Comparison of ENCODE assay signal across 9 cellular contexts in genomic region chr20:310645-311044, GRCh38. TPM values are rescaled to one million over a fixed set of nuclear protein-coding genes. Genes with fewer than 3 reads are reported as not detected.
A peak's percentile ranks its signal among the peaks of the same experiment; 100 is the strongest.
DNase-seq lines count a peak whose midpoint lies in the region; ATAC-seq and TF ChIP-seq lines count a peak whose summit lies in the region.
"Had no signal": no experiment of that assay in that cellular context is flagged by ENCODE, and none has a peak within 500 bp of the region (broad histone marks: within the 10 kb centered on the region; RNA-seq: fewer than 3 reads in every experiment).

No MANE protein-coding gene starts in this region.

- H3K27me3 Mint-ChIP-seq in activated CD4-positive, alpha-beta T cell treated with anti-CD3 and anti-CD28 coated beads, Interleukin-2, amount 10 ng/mL, durations not matched to agents 24 days and 14 days, result no peaks in the 10 kb centered on the region
- no peaks in the 10 kb centered on the region for H3K27me3 Mint-ChIP-seq in activated naive CD8-positive, alpha-beta T cell

- H3K27ac ChIP-seq in left lung (peak overlapping the region; percentile 86 to 94), stomach (peak overlapping the region in 4 of 5 donors; percentile 79 to 88 (median 82))

- WGBS in stomach, 5 donors, result 7 to 16% (median 8%) methylated on average over 7 of the region's 7 CpGs

- H3K4me3 ChIP-seq in left lung (peak overlapping the region in 1 of 2 donors; percentile 36), stomach (peak overlapping the region; percentile 44 to 49 (median 46))

- TF ChIP-seq CTCF in left lung (IDR thresholded peaks at IDR 0.05) (no peak), stomach (IDR thresholded peaks at IDR 0.05) (no peak), omental fat pad (IDR thresholded peaks at IDR 0.05) (no peak)

- no peak for TF ChIP-seq POLR2A in stomach (IDR thresholded peaks at IDR 0.05)

- no peaks in the 10 kb centered on the region for H3K9me3 ChIP-seq in left lung
- H3K9me3 ChIP-seq in stomach, result no peaks in the 10 kb centered on the region
- H3K9me3 ChIP-seq: MG63 had no signal

- no peak overlapping the region for H3K27ac Mint-ChIP-seq in activated CD4-positive, alpha-beta T cell treated with anti-CD3 and anti-CD28 coated beads, Interleukin-2, amount 10 ng/mL, durations not matched to agents 24 days and 14 days
- no peak overlapping the region for H3K27ac Mint-ChIP-seq in activated naive CD8-positive, alpha-beta T cell

- peak overlapping the region; percentile 81 for H3K4me3 Mint-ChIP-seq in activated CD4-positive, alpha-beta T cell treated with anti-CD3 and anti-CD28 coated beads, Interleukin-2, amount 10 ng/mL, durations not matched to agents 24 days and 14 days
- H3K4me3 Mint-ChIP-seq in activated naive CD8-positive, alpha-beta T cell, result peak overlapping the region; percentile 86

- DNase-seq in activated CD4-positive, alpha-beta T cell treated with anti-CD3 and anti-CD28 coated beads, Interleukin-2, amount 10 ng/mL, durations not matched to agents 24 days and 14 days, result no peak
- no peak for DNase-seq in activated CD4-positive, alpha-beta T cell treated with anti-CD3 and anti-CD28 coated beads for 4 hours
- DNase-seq in left lung, result no peak
- no peak for DNase-seq in stomach
- DNase-seq in omental fat pad (ENCODE audit: low spot score), result no peak
- no peak for DNase-seq in NCI-H1417 (lab: John Stamatoyannopoulos, UW)
- no peak for DNase-seq in inferior parietal cortex (ENCODE audit: extremely low spot score)

- H3K9me3 Mint-ChIP-seq in activated CD4-positive, alpha-beta T cell treated with anti-CD3 and anti-CD28 coated beads, Interleukin-2, amount 10 ng/mL, durations not matched to agents 24 days and 14 days, result no peaks in the 10 kb centered on the region
- no peaks in the 10 kb centered on the region for H3K9me3 Mint-ChIP-seq in activated naive CD8-positive, alpha-beta T cell (ENCODE audit: low read depth)

- H3K27me3 ChIP-seq in left lung (no peaks in the 10 kb centered on the region), stomach (no peaks in the 10 kb centered on the region)
- H3K27me3 ChIP-seq: MG63 had no signal

- intact Hi-C loops in activated CD4-positive, alpha-beta T cell treated with anti-CD3 and anti-CD28 coated beads, Interleukin-2, amount 10 ng/mL, durations not matched to agents 24 days and 14 days (cut with micrococcal nuclease), result loop anchor here (1.0 to 2.0 kb wide), 2 partner anchors 13 to 14 kb away; partner anchors contain the start of genes SOX12 and ZCCHC3
- intact Hi-C loops in left lung (cut with DNase I), result no loop called here
- intact Hi-C loops in stomach (cut with DNase I; ENCODE audit: low total_unique reads), result no loop called here

- no peaks in the 10 kb centered on the region for H3K36me3 ChIP-seq in left lung
- H3K36me3 ChIP-seq in stomach, result no peaks in the 10 kb centered on the region
- H3K36me3 ChIP-seq: MG63 had no signal

- H3K36me3 Mint-ChIP-seq in activated CD4-positive, alpha-beta T cell treated with anti-CD3 and anti-CD28 coated beads, Interleukin-2, amount 10 ng/mL, durations not matched to agents 24 days and 14 days (ENCODE audit: low read depth), result no peaks in the 10 kb centered on the region
- no peaks in the 10 kb centered on the region for H3K36me3 Mint-ChIP-seq in activated naive CD8-positive, alpha-beta T cell

- peaks cover 10% of the 10 kb centered on the region for H3K4me1 Mint-ChIP-seq in activated CD4-positive, alpha-beta T cell treated with anti-CD3 and anti-CD28 coated beads, Interleukin-2, amount 10 ng/mL, durations not matched to agents 24 days and 14 days
- peaks cover 15% of the 10 kb centered on the region for H3K4me1 Mint-ChIP-seq in activated naive CD8-positive, alpha-beta T cell (ENCODE audit: low read depth)

- TF ChIP-seq EP300 in stomach (IDR thresholded peaks at IDR 0.05), result no peak

- no peak for ATAC-seq in left lung
- ATAC-seq in omental fat pad (ENCODE audit: low FRiP score), result no peak

- H3K4me1 ChIP-seq in left lung (peaks cover 0 to 22% of the 10 kb centered on the region in 2 donors), stomach (peaks cover 0 to 24% (median 13%) of the 10 kb centered on the region in 4 donors)

RNA-seq across cellular contexts. Expression of gene ZCCHC3, which starts 13.3 kb away (rescaled TPM):
- total RNA-seq in activated CD4-positive, alpha-beta T cell treated with anti-CD3 and anti-CD28 coated beads, Interleukin-2, amount 10 ng/mL, durations not matched to agents 24 days and 14 days, result 23.7 and 24.6 TPM in 2 replicates
- total RNA-seq in left lung (10 to 100 TPM; 11.5 to 15.3 TPM), stomach (10 to 100 TPM; 10.6 to 59.1 (median 18.7) TPM), omental fat pad (10 to 100 TPM; 10.5 to 20.1 (median 12.6) TPM)
- 1 to 10 TPM; 6.2 to 9.0 (median 8.6) TPM for polyA plus RNA-seq in stomach

RNA-seq across cellular contexts. Expression of gene SOX12, which starts 14.7 kb away (rescaled TPM):
- 11.0 and 11.2 TPM in 2 replicates for total RNA-seq in activated CD4-positive, alpha-beta T cell treated with anti-CD3 and anti-CD28 coated beads, Interleukin-2, amount 10 ng/mL, durations not matched to agents 24 days and 14 days
- 10 to 100 TPM; 14.0 to 18.7 TPM for total RNA-seq in left lung
- total RNA-seq in stomach, result 10 to 100 TPM in 2 of 5 donors, 1 to 10 TPM in 3; 1.5 to 20.3 (median 5.4) TPM
- polyA plus RNA-seq in stomach, result 1 to 10 TPM; 1.7 to 2.8 (median 2.6) TPM
- total RNA-seq in omental fat pad, result 1 to 10 TPM; 2.0 to 3.3 (median 2.5) TPM

RNA-seq across cellular contexts. Expression of gene C20orf96, which starts 20.1 kb away (rescaled TPM):
- total RNA-seq in activated CD4-positive, alpha-beta T cell treated with anti-CD3 and anti-CD28 coated beads, Interleukin-2, amount 10 ng/mL, durations not matched to agents 24 days and 14 days, result 5.7 and 6.7 TPM in 2 replicates
- total RNA-seq in left lung (1 to 10 TPM; 6.9 to 8.3 TPM), stomach (10 to 100 TPM in 1 of 5 donors, 1 to 10 TPM in 4; 3.1 to 23.9 (median 5.4) TPM), omental fat pad (1 to 10 TPM; 1.4 to 3.0 (median 1.9) TPM)
- polyA plus RNA-seq in stomach, result 1 to 10 TPM; 3.9 to 5.2 (median 5.0) TPM

RNA-seq across cellular contexts. Expression of gene NRSN2, which starts 36.3 kb away (rescaled TPM):
- total RNA-seq in activated CD4-positive, alpha-beta T cell treated with anti-CD3 and anti-CD28 coated beads, Interleukin-2, amount 10 ng/mL, durations not matched to agents 24 days and 14 days, result 5.1 and 7.0 TPM in 2 replicates
- total RNA-seq in left lung (10 to 100 TPM; 34.4 to 38.8 TPM), stomach (10 to 100 TPM in 4 of 5 donors, under 1 TPM in 1; 0.89 to 36.5 (median 15.2) TPM), omental fat pad (10 to 100 TPM; 12.6 to 19.1 (median 15.8) TPM)
- 10 to 100 TPM in 2 of 3 donors, 1 to 10 TPM in 1; 9.8 to 21.0 (median 20.2) TPM for polyA plus RNA-seq in stomach

RNA-seq across cellular contexts. Expression of gene DEFB132, which starts 53.1 kb away (rescaled TPM):
- total RNA-seq in activated CD4-positive, alpha-beta T cell treated with anti-CD3 and anti-CD28 coated beads, Interleukin-2, amount 10 ng/mL, durations not matched to agents 24 days and 14 days, result not detected in 2 replicates
- total RNA-seq in left lung (not detected), stomach (not detected), omental fat pad (1 to 10 TPM; 1.5 to 9.2 (median 2.0) TPM)
- not detected for polyA plus RNA-seq in stomach
